ENCODE assay signal across 11 cellular contexts in the genomic region with DNA sequence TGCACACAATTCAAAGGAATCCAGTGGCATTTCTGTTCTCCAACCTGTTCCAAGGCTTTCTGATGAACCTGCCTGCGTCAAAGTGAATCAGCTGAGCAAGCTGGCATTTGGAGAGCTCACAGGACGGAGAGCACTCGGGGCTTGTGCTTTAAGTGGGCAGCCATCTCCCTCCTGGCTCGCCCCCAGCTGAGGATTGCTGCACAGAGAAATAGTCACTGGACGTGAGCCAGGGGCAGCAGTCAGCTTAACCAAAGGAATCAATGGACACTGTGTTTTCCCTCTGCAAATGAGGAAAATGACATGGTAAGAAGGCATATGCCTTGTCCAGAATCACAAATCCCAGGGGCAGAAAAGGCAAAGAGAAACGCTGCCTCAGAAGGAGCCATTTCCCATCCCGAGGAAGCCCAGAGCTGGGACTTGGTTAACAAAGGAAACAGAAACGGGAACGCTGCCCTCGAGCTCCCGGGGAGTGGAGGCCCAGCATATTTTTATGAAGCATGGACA.
DNase-seq lines count a peak whose midpoint lies in the region; TF ChIP-seq lines count a peak whose summit lies in the region.
"Had no signal": no experiment of that assay in that cellular context is flagged by ENCODE, and none has a peak within 500 bp of the region (broad histone marks: within the 10 kb centered on the region; RNA-seq: fewer than 3 reads in every experiment).

No MANE protein-coding gene starts in this region.

- H3K27me3 ChIP-seq in adrenal gland, result no peaks in the 10 kb centered on the region
- no peaks in the 10 kb centered on the region for H3K27me3 ChIP-seq in muscle layer of colon (ENCODE audit: control insufficient read depth in 1 of 2, insufficient read depth in 2 of 2, low read length in 2 of 2)
- no peaks in the 10 kb centered on the region for H3K27me3 ChIP-seq in tibial nerve

- peak in 6 of 7 donors; percentile 27 to 69 (median 50) for DNase-seq in adrenal gland
- peak; percentile 48 for DNase-seq in fibroblast of peridontal ligament (ENCODE audit: extremely low read depth)
- DNase-seq in tibial nerve (ENCODE audit: low spot score in 2 of 2), result peak; percentile 35 to 39
- no peak for DNase-seq in Calu3
- no peak for DNase-seq in stimulated activated CD4-positive, alpha-beta T cell treated with anti-CD3 and anti-CD28 coated beads, Interleukin-2, amount 100 ng/mL, for 24 hours
- no peak for DNase-seq in RKO (ENCODE audit: low spot score)
- DNase-seq: activated CD4-positive, alpha-beta memory T cell treated with anti-CD3 and anti-CD28 coated beads for 36 hours; kidney glomerular epithelial cell; MM.1S had no signal

- TF ChIP-seq POLR2A in adrenal gland (IDR thresholded peaks at IDR 0.05) (no peak), tibial nerve (IDR thresholded peaks at IDR 0.05) (no peak)

- H3K9me3 ChIP-seq in adrenal gland (replicated peaks in 1 of 3), result no peaks in the 10 kb centered on the region
- no peaks in the 10 kb centered on the region for H3K9me3 ChIP-seq in muscle layer of colon (ENCODE audit: low read length)
- H3K9me3 ChIP-seq in tibial nerve, result no peaks in the 10 kb centered on the region

- H3K9me3 Mint-ChIP-seq in Calu3 (ENCODE audit: low read depth, unreplicated experiment), result no peaks in the 10 kb centered on the region
- H3K9me3 Mint-ChIP-seq: activated CD4-positive, alpha-beta memory T cell treated with anti-CD3 and anti-CD28 coated beads for 36 hours had no signal

- peaks cover 4 to 6% of the 10 kb centered on the region in 2 donors for H3K4me1 ChIP-seq in adrenal gland (replicated peaks in 1 of 2)
- peaks cover 9% of the 10 kb centered on the region for H3K4me1 ChIP-seq in muscle layer of colon (ENCODE audit: insufficient read depth, low read length)
- H3K4me1 ChIP-seq in tibial nerve, result peaks cover 0 to 36% (median 18%) of the 10 kb centered on the region in 4 donors

- H3K9ac ChIP-seq in muscle layer of colon (ENCODE audit: low read length), result no peak overlapping the region

- CTCF ChIA-PET in Calu3 (lab: Charles Lee), result interaction anchor here (0.9 kb wide), 1 partner anchor 11 kb away, joined by 5 read pairs; no protein-coding TSS in a partner anchor

- no peak overlapping the region for H3K4me3 Mint-ChIP-seq in Calu3 (ENCODE audit: low read depth, unreplicated experiment)
- H3K4me3 Mint-ChIP-seq: activated CD4-positive, alpha-beta memory T cell treated with anti-CD3 and anti-CD28 coated beads for 36 hours had no signal

- TF ChIP-seq EP300 in tibial nerve (IDR thresholded peaks at IDR 0.05), result peak; percentile 8 to 81

- H3K4me1 Mint-ChIP-seq in Calu3 (ENCODE audit: low read depth, unreplicated experiment), result no peaks in the 10 kb centered on the region

- peaks cover 24% of the 10 kb centered on the region for H3K27me3 Mint-ChIP-seq in Calu3 (ENCODE audit: unreplicated experiment)

- H3K36me3 ChIP-seq in adrenal gland (replicated peaks in 1 of 2) (no peaks in the 10 kb centered on the region), muscle layer of colon (ENCODE audit: insufficient read depth, low read length) (no peaks in the 10 kb centered on the region), tibial nerve (no peaks in the 10 kb centered on the region)

- H3K4me3 ChIP-seq in adrenal gland (no peak overlapping the region), muscle layer of colon (ENCODE audit: low read depth in 1 of 2, low read length in 2 of 2) (peak overlapping the region; percentile 7 to 24), tibial nerve (peak overlapping the region in 1 of 4 donors; percentile 32)

- H3K27ac Mint-ChIP-seq in Calu3 (ENCODE audit: unreplicated experiment), result no peak overlapping the region
- H3K27ac Mint-ChIP-seq: activated CD4-positive, alpha-beta memory T cell treated with anti-CD3 and anti-CD28 coated beads for 36 hours had no signal

- TF ChIP-seq CTCF in adrenal gland (IDR thresholded peaks at IDR 0.05) (no peak), tibial nerve (IDR thresholded peaks at IDR 0.05) (no peak), Calu3 (IDR thresholded peaks at IDR 0.05; ENCODE audit: unreplicated experiment) (no peak)

- 47 to 53% (median 50%) methylated on average over 8 to 11 of the region's 11 CpGs for WGBS in adrenal gland, 4 donors
- 12 to 21% methylated on average over 11 of the region's 11 CpGs for WGBS in tibial nerve, 2 donors

- H3K36me3 Mint-ChIP-seq in Calu3 (ENCODE audit: insufficient read depth, unreplicated experiment), result no peaks in the 10 kb centered on the region
- H3K36me3 Mint-ChIP-seq: activated CD4-positive, alpha-beta memory T cell treated with anti-CD3 and anti-CD28 coated beads for 36 hours had no signal

- intact Hi-C loops in adrenal gland (cut with DNase I) (no loop called here), Calu3 (cut with micrococcal nuclease; ENCODE audit: unreplicated experiment) (no loop called here)

- no TSS peak for BruUV-seq in Calu3 (replicated peaks; lab: Mats Ljungman, UMichigan)

- H3K27ac ChIP-seq in adrenal gland (peak overlapping the region in 2 of 5 donors; percentile 37 to 50), muscle layer of colon (ENCODE audit: low read depth, low read length) (peak overlapping the region; percentile 36), tibial nerve (peak overlapping the region; percentile 51 to 86 (median 69))
- H3K27ac ChIP-seq: RWPE1 had no signal

Comparison
In these comparisons a context has a peak if more than half of its experiments do, and no peak if none do; other contexts are left out.
1. DNase-seq: peak in adrenal gland (6 of 7), fibroblast of peridontal ligament (single experiment) and tibial nerve (2 of 2); none in Calu3 (single experiment), stimulated activated CD4-positive, alpha-beta T cell treated with anti-CD3 and anti-CD28 coated beads, Interleukin-2, amount 100 ng/mL, for 24 hours (0 of 2) and RKO (single experiment).
2. H3K4me3 ChIP-seq: peak in muscle layer of colon (2 of 2); none in adrenal gland (0 of 4).